1 cellular context compared by ENCODE assay signal in genomic region chr12:1628671-1629337, GRCh38.
TF ChIP-seq lines count a peak whose summit lies in the region.

TSS of gene WNT5B (plus strand) at chr12:1629231. CDS start at chr12:1631355, 2,124 bp downstream.

TF ChIP-seq in HEK293, 187 proteins besides CTCF, POLR2A, EP300 and RAD21 (continued from another document):
- TF ChIP-seq ZNF670 (tag by site-specific recombination; IDR thresholded peaks at IDR 0.05; ENCODE audit: low read depth) (no peak), ZNF510 (tag by site-specific recombination; IDR thresholded peaks at IDR 0.05; ENCODE audit: insufficient replicate concordance) (no peak), SALL2 (tag by site-specific recombination; IDR thresholded peaks at IDR 0.05; ENCODE audit: borderline replicate concordance) (no peak), SCRT2 (tag by site-specific recombination; IDR thresholded peaks at IDR 0.05) (no peak), ZNF146 (tag by site-specific recombination; IDR thresholded peaks at IDR 0.05) (no peak), ZNF266 (tag by site-specific recombination; IDR thresholded peaks at IDR 0.05; ENCODE audit: low read depth) (no peak), ZBTB7A (tag by site-specific recombination; IDR thresholded peaks at IDR 0.05; ENCODE audit: low read depth) (no peak), YY2 (tag by site-specific recombination; IDR thresholded peaks at IDR 0.05) (no peak)
